Comparison of ENCODE assay signal across 13 cellular contexts in genomic region chr11:119594639-119595249, GRCh38.
DNase-seq lines count a peak whose midpoint lies in the region; ATAC-seq and TF ChIP-seq lines count a peak whose summit lies in the region.
"Had no signal": no experiment of that assay in that cellular context is flagged by ENCODE, and none has a peak within 500 bp of the region (broad histone marks: within the 10 kb centered on the region; RNA-seq: fewer than 3 reads in every experiment).

No MANE protein-coding gene starts in this region.

- ATAC-seq in left lung, result peak; percentile 60
- no peak for ATAC-seq in foreskin keratinocyte
- ATAC-seq in upper lobe of right lung, result no peak
- no peak for ATAC-seq in left cardiac atrium

- H3K4me1 ChIP-seq in left lung (peaks cover 4 to 5% of the 10 kb centered on the region in 2 donors), foreskin keratinocyte (peaks cover 29% of the 10 kb centered on the region), upper lobe of right lung (no peaks in the 10 kb centered on the region)
- H3K4me1 ChIP-seq: spleen had no signal

- intact Hi-C loops in left lung (cut with DNase I), result no loop called here
- intact Hi-C loops in upper lobe of right lung (cut with DNase I), result no loop called here
- intact Hi-C loops in left cardiac atrium (cut with DNase I), result no loop called here

- peak; percentile 47 for DNase-seq in AG10803 (ENCODE audit: low read depth)
- DNase-seq in HUDEP-2 (lab: John Stamatoyannopoulos, UW; ENCODE audit: unreplicated experiment in 76 of 76), result peak in 62 of 76 experiments; percentile 1 to 56 (median 27)
- peak; percentile 53 for DNase-seq in astrocyte of the hippocampus (ENCODE audit: low read depth, low spot score)
- peak in 1 of 2 donors; percentile 55 for DNase-seq in left lung
- no peak for DNase-seq in foreskin keratinocyte
- DNase-seq in upper lobe of right lung, result no peak
- no peak for DNase-seq in HEK293T (ENCODE audit: extremely low spot score)
- DNase-seq in left cardiac atrium, result no peak
- DNase-seq: activated CD4-positive, alpha-beta T cell treated with anti-CD3 and anti-CD28 coated beads for 1 hour; C1 segment of cervical spinal cord; spleen; stimulated activated CD8-positive, alpha-beta memory T cell treated with anti-CD3 and anti-CD28 coated beads, Interleukin-4, amount 100 ng/mL, for 48 hours had no signal

- H3K36me3 ChIP-seq in left lung (no peaks in the 10 kb centered on the region), upper lobe of right lung (no peaks in the 10 kb centered on the region)
- H3K36me3 ChIP-seq: spleen had no signal

- H3K27ac ChIP-seq in left lung, result no peak overlapping the region
- H3K27ac ChIP-seq in foreskin keratinocyte, result no peak overlapping the region
- H3K27ac ChIP-seq in upper lobe of right lung, result no peak overlapping the region
- H3K27ac ChIP-seq: RWPE1, spleen had no signal

- H3K9me3 ChIP-seq in left lung, result peaks cover 0 to 5% of the 10 kb centered on the region in 2 donors
- peaks cover 3% of the 10 kb centered on the region for H3K9me3 ChIP-seq in upper lobe of right lung

- POLR2A ChIA-PET in HEK293T (lab: Yijun Ruan, JAX), result interaction anchor here (1.3 kb wide), 1 partner anchor 9 kb away, joined by 7 read pairs; no protein-coding TSS in a partner anchor

- no peak overlapping the region for H3K4me3 ChIP-seq in AG10803 (ENCODE audit: low read length)
- no peak overlapping the region for H3K4me3 ChIP-seq in left lung
- H3K4me3 ChIP-seq in upper lobe of right lung, result no peak overlapping the region
- H3K4me3 ChIP-seq: spleen had no signal

- TF ChIP-seq CTCF in AG10803 (conservative IDR thresholded peaks at IDR 0.05; ENCODE audit: low read length) (no peak), left lung (IDR thresholded peaks at IDR 0.05) (no peak), foreskin keratinocyte (conservative IDR thresholded peaks at IDR 0.05) (no peak), upper lobe of right lung (IDR thresholded peaks at IDR 0.05) (no peak)

- H3K27me3 ChIP-seq in left lung, result no peaks in the 10 kb centered on the region
- H3K27me3 ChIP-seq in foreskin keratinocyte, result no peaks in the 10 kb centered on the region
- no peaks in the 10 kb centered on the region for H3K27me3 ChIP-seq in upper lobe of right lung

- CTCF ChIA-PET in HEK293T (lab: Yijun Ruan, JAX), result interaction anchor here (0.9 kb wide), 1 partner anchor 8 kb away, joined by 3 read pairs; no protein-coding TSS in a partner anchor

TF ChIP-seq in HEK293T, 16 proteins besides CTCF, POLR2A, EP300 and RAD21:
- TF ChIP-seq ARNT (IDR thresholded peaks at IDR 0.05) (no peak), L3MBTL2 (conservative IDR thresholded peaks at IDR 0.05) (no peak), PKNOX1 (IDR thresholded peaks at IDR 0.05) (no peak), ELF4 (IDR thresholded peaks at IDR 0.05) (no peak), ZNF384 (IDR thresholded peaks at IDR 0.05) (no peak), FOXK2 (IDR thresholded peaks at IDR 0.05) (no peak), FOXM1 (IDR thresholded peaks at IDR 0.05; ENCODE audit: borderline replicate concordance) (no peak), SUZ12 (IDR thresholded peaks at IDR 0.05) (no peak), LEF1 (IDR thresholded peaks at IDR 0.05; ENCODE audit: borderline replicate concordance) (no peak), SP1 (IDR thresholded peaks at IDR 0.05) (no peak), NFRKB (IDR thresholded peaks at IDR 0.05) (no peak), HDGF (IDR thresholded peaks at IDR 0.05; ENCODE audit: borderline replicate concordance) (no peak), FOXA1 (IDR thresholded peaks at IDR 0.05) (no peak), TARDBP (IDR thresholded peaks at IDR 0.05) (no peak)

Comparison
In these comparisons a context has a peak if more than half of its experiments do, and no peak if none do; other contexts are left out.
1. DNase-seq: peak in AG10803 (single experiment), HUDEP-2 (62 of 76) and astrocyte of the hippocampus (single experiment); none in foreskin keratinocyte (0 of 2), upper lobe of right lung (single experiment), HEK293T (single experiment) and left cardiac atrium (single experiment).